Comparison of ENCODE assay signal across 16 cellular contexts in the genomic region with DNA sequence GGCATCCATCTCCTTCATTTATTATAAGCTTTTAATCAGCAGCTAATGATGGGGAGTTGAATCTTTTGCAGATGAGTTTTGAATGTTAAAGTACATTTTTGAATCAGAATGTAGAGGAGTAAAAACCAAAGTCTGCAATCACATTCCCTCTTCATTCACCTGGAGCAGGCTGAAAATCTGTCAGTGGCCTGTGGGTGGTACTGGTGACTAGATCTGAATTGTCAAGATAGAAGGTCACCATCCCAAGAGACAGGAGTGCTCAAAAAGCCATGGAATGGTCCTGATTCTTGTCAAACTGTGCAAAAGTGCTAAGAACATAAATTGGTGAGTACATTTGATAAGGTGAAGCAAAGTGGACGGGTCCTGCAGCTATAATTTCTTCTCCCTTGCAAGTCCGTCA.
DNase-seq lines count a peak whose midpoint lies in the region; ATAC-seq and TF ChIP-seq lines count a peak whose summit lies in the region.
"Had no signal": no experiment of that assay in that cellular context is flagged by ENCODE, and none has a peak within 500 bp of the region (broad histone marks: within the 10 kb centered on the region; RNA-seq: fewer than 3 reads in every experiment).

No MANE protein-coding gene starts in this region.

- H3K9me3 Mint-ChIP-seq in CD8-positive, alpha-beta memory T cell = no peaks in the 10 kb centered on the region

- no peaks in the 10 kb centered on the region for H3K9me2 ChIP-seq in HCT116 (ENCODE audit: insufficient read depth)

- intact Hi-C loops in HCT116 (cut with micrococcal nuclease) = no loop called here

- no peak overlapping the region for H2AFZ ChIP-seq in HCT116 (ENCODE audit: low read depth, low read length, poor library complexity, severe bottlenecking)

- CTCF ChIA-PET in HCT116 (lab: Charles Lee) = no interaction called here
- CTCF ChIA-PET in CD8-positive, alpha-beta memory T cell (lab: Charles Lee) = interaction anchor here (1.3 kb wide), 2 partner anchors 10 to 237 kb away, joined by 3 read pairs; no protein-coding TSS in a partner anchor

- RAD21 ChIA-PET in HCT116 (lab: Charles Lee; ENCODE audit: low non-redundant PET in 1 of 2, low total read pairs in 2 of 2, uncharacterized antibody in 2 of 2, unreplicated experiment in 2 of 2) = no interaction called here

- H3K36me3 ChIP-seq in HCT116 (ENCODE audit: control insufficient read depth in 1 of 2, insufficient read depth in 2 of 2, low read length in 2 of 2) = no peaks in the 10 kb centered on the region
- no peaks in the 10 kb centered on the region for H3K36me3 ChIP-seq in WERI-Rb-1
- no peaks in the 10 kb centered on the region for H3K36me3 ChIP-seq in CD8-positive, alpha-beta memory T cell (ENCODE audit: insufficient read depth, low read length)

- no peak overlapping the region for H3K4me3 Mint-ChIP-seq in CD8-positive, alpha-beta memory T cell

- no peak overlapping the region for H3K4me2 ChIP-seq in HCT116 (ENCODE audit: low read length)

- no peaks in the 10 kb centered on the region for H4K20me1 ChIP-seq in HCT116 (ENCODE audit: insufficient read depth)

- POLR2A ChIA-PET in HCT116 (lab: Charles Lee) = no interaction called here
- POLR2A ChIA-PET in CD8-positive, alpha-beta memory T cell (lab: Charles Lee) = no interaction called here

- no peaks in the 10 kb centered on the region for H3K79me2 ChIP-seq in HCT116 (ENCODE audit: insufficient read depth, low read length)

- H3K27ac ChIP-seq in C4-2B = no peak overlapping the region
- no peak overlapping the region for H3K27ac ChIP-seq in HCT116 (ENCODE audit: low read depth, low read length)
- no peak overlapping the region for H3K27ac ChIP-seq in WERI-Rb-1
- no peak overlapping the region for H3K27ac ChIP-seq in caudate nucleus (ENCODE audit: low read depth, low read length)
- H3K27ac ChIP-seq in CD8-positive, alpha-beta memory T cell (ENCODE audit: low read depth, low read length) = no peak overlapping the region

- DNase-seq in HCT116 (ENCODE audit: low read depth, low spot score) = no peak
- DNase-seq in WERI-Rb-1 = no peak
- no peak for DNase-seq in left lobe of liver (ENCODE audit: low spot score)
- no peak for DNase-seq in caudate nucleus (lab: John Stamatoyannopoulos, UW)
- no peak for DNase-seq in CD8-positive, alpha-beta memory T cell
- DNase-seq: C1 segment of cervical spinal cord, KBM-7, NCI-H1105, NCI-H146, NCI-H2029, NCI-H2171, NCI-H345, NCI-H524 treated with DMSO at 0.1 percent for 48 hours, SHP77 had no signal

- TF ChIP-seq RAD21 in HCT116 (IDR thresholded peaks at IDR 0.05; ENCODE audit: low read depth) = peak; percentile 26; the same call in 1 of the 2 replicates

- TF ChIP-seq CTCF in C4-2B (conservative IDR thresholded peaks at IDR 0.05) (peak; percentile 12), HCT116 (IDR thresholded peaks at IDR 0.05 in 2 of 3, conservative IDR thresholded peaks at IDR 0.05 in 1 of 3; ENCODE audit: borderline replicate concordance in 1 of 3, insufficient read depth in 1 of 3, low read depth in 2 of 3, low read length in 2 of 3) (no peak), WERI-Rb-1 (IDR thresholded peaks at IDR 0.05; ENCODE audit: low read depth, low read length) (peak; percentile 9; the same call in 1 of the 2 replicates)

- TF ChIP-seq POLR2A in HCT116 (IDR thresholded peaks at IDR 0.05; ENCODE audit: borderline replicate concordance, extremely low read depth, insufficient read depth, insufficient read length) = no peak

- H3K9me3 ChIP-seq in HCT116 (ENCODE audit: control insufficient read depth in 1 of 2, insufficient read depth in 1 of 2, low read depth in 1 of 2, low read length in 2 of 2) (no peaks in the 10 kb centered on the region), WERI-Rb-1 (ENCODE audit: severe bottlenecking) (no peaks in the 10 kb centered on the region)
- no peaks in the 10 kb centered on the region for H3K9me3 ChIP-seq in CD8-positive, alpha-beta memory T cell (ENCODE audit: low read length)

- H3K27me3 Mint-ChIP-seq in CD8-positive, alpha-beta memory T cell = peaks cover 1 to 9% of the 10 kb centered on the region in 2 donors

- ATAC-seq in HCT116 = no peak
- ATAC-seq in left lobe of liver = peak; percentile 29
- no peak for ATAC-seq in HG02970 (IDR thresholded peaks at IDR 0.05; ENCODE audit: low FRiP score, unreplicated experiment)

- H3K27me3 ChIP-seq in HCT116 (ENCODE audit: insufficient read depth, low read length) (no peaks in the 10 kb centered on the region), WERI-Rb-1 (ENCODE audit: insufficient read depth, low read depth, severe bottlenecking) (peaks cover 4% of the 10 kb centered on the region)
- no peaks in the 10 kb centered on the region for H3K27me3 ChIP-seq in CD8-positive, alpha-beta memory T cell (ENCODE audit: insufficient read depth, low read length, poor library complexity, severe bottlenecking)

- no TSS peak for BruUV-seq in HCT116 (replicated peaks; lab: Mats Ljungman, UMichigan)

- H3K9ac ChIP-seq in HCT116 (ENCODE audit: low read length) = no peak overlapping the region

- H3K4me1 ChIP-seq in HCT116 (ENCODE audit: control insufficient read depth in 1 of 2, insufficient read depth in 2 of 2, low read length in 2 of 2) = no peaks in the 10 kb centered on the region
- H3K4me1 ChIP-seq in CD8-positive, alpha-beta memory T cell (ENCODE audit: insufficient read depth, low read length) = peaks cover 17% of the 10 kb centered on the region

- H3K36me3 Mint-ChIP-seq in CD8-positive, alpha-beta memory T cell = no peaks in the 10 kb centered on the region

- no peak overlapping the region for H3K27ac Mint-ChIP-seq in CD8-positive, alpha-beta memory T cell

- H3K4me3 ChIP-seq in HCT116 (replicated peaks in 1 of 2; ENCODE audit: low read depth in 1 of 2, low read length in 2 of 2) (no peak overlapping the region), WERI-Rb-1 (ENCODE audit: low read depth, low read length) (no peak overlapping the region)
- H3K4me3 ChIP-seq in CD8-positive, alpha-beta memory T cell (ENCODE audit: low read length) = no peak overlapping the region

- H3K4me1 Mint-ChIP-seq in CD8-positive, alpha-beta memory T cell = peaks cover 20 to 35% (median 22%) of the 10 kb centered on the region in 3 donors

TF ChIP-seq in HCT116, 20 proteins besides CTCF, POLR2A, EP300 and RAD21:
- TF ChIP-seq EGR1 (IDR thresholded peaks at IDR 0.05; ENCODE audit: low read depth) (no peak), TCF7L2 (IDR thresholded peaks at IDR 0.05; ENCODE audit: borderline replicate concordance, extremely low read depth, insufficient read depth, insufficient read length) (no peak), ZFX (IDR thresholded peaks at IDR 0.05) (no peak), FOSL1 (IDR thresholded peaks at IDR 0.05; ENCODE audit: low read depth) (no peak), ZNF274 (IDR thresholded peaks at IDR 0.05; ENCODE audit: low read depth, low read length) (no peak), JUND (IDR thresholded peaks at IDR 0.05) (no peak), CBX3 (IDR thresholded peaks at IDR 0.05; ENCODE audit: low read depth) (no peak), SIN3A (IDR thresholded peaks at IDR 0.05; ENCODE audit: low read depth) (no peak), EZH2 (IDR thresholded peaks at IDR 0.05) (no peak)
- TF ChIP-seq, protein P1, sequence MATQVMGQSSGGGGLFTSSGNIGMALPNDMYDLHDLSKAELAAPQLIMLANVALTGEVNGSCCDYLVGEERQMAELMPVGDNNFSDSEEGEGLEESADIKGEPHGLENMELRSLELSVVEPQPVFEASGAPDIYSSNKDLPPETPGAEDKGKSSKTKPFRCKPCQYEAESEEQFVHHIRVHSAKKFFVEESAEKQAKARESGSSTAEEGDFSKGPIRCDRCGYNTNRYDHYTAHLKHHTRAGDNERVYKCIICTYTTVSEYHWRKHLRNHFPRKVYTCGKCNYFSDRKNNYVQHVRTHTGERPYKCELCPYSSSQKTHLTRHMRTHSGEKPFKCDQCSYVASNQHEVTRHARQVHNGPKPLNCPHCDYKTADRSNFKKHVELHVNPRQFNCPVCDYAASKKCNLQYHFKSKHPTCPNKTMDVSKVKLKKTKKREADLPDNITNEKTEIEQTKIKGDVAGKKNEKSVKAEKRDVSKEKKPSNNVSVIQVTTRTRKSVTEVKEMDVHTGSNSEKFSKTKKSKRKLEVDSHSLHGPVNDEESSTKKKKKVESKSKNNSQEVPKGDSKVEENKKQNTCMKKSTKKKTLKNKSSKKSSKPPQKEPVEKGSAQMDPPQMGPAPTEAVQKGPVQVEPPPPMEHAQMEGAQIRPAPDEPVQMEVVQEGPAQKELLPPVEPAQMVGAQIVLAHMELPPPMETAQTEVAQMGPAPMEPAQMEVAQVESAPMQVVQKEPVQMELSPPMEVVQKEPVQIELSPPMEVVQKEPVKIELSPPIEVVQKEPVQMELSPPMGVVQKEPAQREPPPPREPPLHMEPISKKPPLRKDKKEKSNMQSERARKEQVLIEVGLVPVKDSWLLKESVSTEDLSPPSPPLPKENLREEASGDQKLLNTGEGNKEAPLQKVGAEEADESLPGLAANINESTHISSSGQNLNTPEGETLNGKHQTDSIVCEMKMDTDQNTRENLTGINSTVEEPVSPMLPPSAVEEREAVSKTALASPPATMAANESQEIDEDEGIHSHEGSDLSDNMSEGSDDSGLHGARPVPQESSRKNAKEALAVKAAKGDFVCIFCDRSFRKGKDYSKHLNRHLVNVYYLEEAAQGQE (IDR thresholded peaks at IDR 0.05; ENCODE audit: low read depth) = no peak
- TF ChIP-seq, protein P2, sequence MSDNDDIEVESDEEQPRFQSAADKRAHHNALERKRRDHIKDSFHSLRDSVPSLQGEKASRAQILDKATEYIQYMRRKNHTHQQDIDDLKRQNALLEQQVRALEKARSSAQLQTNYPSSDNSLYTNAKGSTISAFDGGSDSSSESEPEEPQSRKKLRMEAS (IDR thresholded peaks at IDR 0.05) = no peak
- TF ChIP-seq, protein P3, sequence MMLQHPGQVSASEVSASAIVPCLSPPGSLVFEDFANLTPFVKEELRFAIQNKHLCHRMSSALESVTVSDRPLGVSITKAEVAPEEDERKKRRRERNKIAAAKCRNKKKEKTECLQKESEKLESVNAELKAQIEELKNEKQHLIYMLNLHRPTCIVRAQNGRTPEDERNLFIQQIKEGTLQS (IDR thresholded peaks at IDR 0.05) = no peak

Comparison
In these comparisons a context has a peak if more than half of its experiments do, and no peak if none do; other contexts are left out.
1. CTCF ChIP-seq: peak in C4-2B (single experiment) and WERI-Rb-1 (single experiment); none in HCT116 (0 of 3).